ENCODE assay signal across 14 cellular contexts in the genomic region with DNA sequence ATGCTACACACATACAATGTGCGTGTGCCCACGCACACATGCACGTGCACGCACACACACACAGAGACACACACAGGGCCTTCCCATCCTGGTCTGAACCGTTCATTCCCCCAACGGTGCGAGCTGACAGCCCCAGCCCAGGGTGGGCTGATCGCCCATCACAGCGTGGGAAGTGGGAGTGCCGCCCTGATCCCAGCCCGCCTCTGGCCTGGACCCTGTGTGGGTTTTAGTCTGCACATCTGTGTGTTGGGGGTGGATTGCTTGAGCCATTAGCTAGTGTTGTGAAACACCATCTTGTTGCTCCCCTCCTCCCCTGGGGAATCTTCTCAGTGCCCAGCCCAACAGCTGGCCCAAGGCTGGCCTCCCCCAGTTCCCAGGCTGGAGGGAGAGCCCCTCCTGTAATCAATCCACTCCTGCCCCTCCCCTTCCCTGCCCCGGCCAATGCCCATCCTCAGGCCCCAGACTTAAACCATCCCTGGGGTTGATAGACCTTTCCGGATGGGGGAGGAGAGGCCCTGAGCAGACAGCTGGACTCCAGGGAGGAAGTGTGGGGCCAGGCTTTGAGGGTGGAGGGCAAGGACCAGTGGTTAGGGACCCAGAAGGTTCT. TPM values are rescaled to one million over a fixed set of nuclear protein-coding genes. Genes with fewer than 3 reads are reported as not detected.
A peak's percentile ranks its signal among the peaks of the same experiment; 100 is the strongest.
DNase-seq lines count a peak whose midpoint lies in the region; ATAC-seq and TF ChIP-seq lines count a peak whose summit lies in the region.
"Had no signal": no experiment of that assay in that cellular context is flagged by ENCODE, and none has a peak within 500 bp of the region (broad histone marks: within the 10 kb centered on the region; RNA-seq: fewer than 3 reads in every experiment).

No MANE protein-coding gene starts in this region.

- TF ChIP-seq CTCF in WERI-Rb-1 (IDR thresholded peaks at IDR 0.05; ENCODE audit: low read depth, low read length): no peak
- TF ChIP-seq CTCF in smooth muscle cell (IDR thresholded peaks at IDR 0.05; ENCODE audit: borderline replicate concordance, insufficient read depth, poor library complexity, severe bottlenecking): no peak
- no peak for TF ChIP-seq CTCF in type B pancreatic cell (conservative IDR thresholded peaks at IDR 0.05)

- no peaks in the 10 kb centered on the region for H3K9me3 Mint-ChIP-seq in naive thymus-derived CD4-positive, alpha-beta T cell
- no peaks in the 10 kb centered on the region for H3K9me3 Mint-ChIP-seq in type B pancreatic cell
- H3K9me3 Mint-ChIP-seq: T-helper 1 cell treated with Interleukin-12 subunit alpha and Interleukin-12 subunit beta and Interleukin-4 antibody, amounts not matched to agents 30 μg/mL and 1 μg/mL, for 36 hours had no signal

- no peaks in the 10 kb centered on the region for H3K36me3 ChIP-seq in WERI-Rb-1
- H3K36me3 ChIP-seq in smooth muscle cell (ENCODE audit: low read depth): no peaks in the 10 kb centered on the region
- H3K36me3 ChIP-seq in naive thymus-derived CD4-positive, alpha-beta T cell (ENCODE audit: control insufficient read depth in 2 of 3, insufficient read depth in 3 of 3, low read length in 3 of 3): no peaks in the 10 kb centered on the region
- H3K36me3 ChIP-seq: adrenal gland, stomach had no signal

- H3K9me3 ChIP-seq in WERI-Rb-1 (ENCODE audit: severe bottlenecking) (no peaks in the 10 kb centered on the region), right cardiac atrium (ENCODE audit: control insufficient read depth, low read length) (no peaks in the 10 kb centered on the region), smooth muscle cell (replicated peaks; ENCODE audit: low read depth) (no peaks in the 10 kb centered on the region)
- H3K9me3 ChIP-seq in naive thymus-derived CD4-positive, alpha-beta T cell (ENCODE audit: control insufficient read depth in 2 of 3, low read length in 3 of 3): no peaks in the 10 kb centered on the region
- H3K9me3 ChIP-seq: adrenal gland, stomach had no signal

- no peak overlapping the region for H3K9ac ChIP-seq in smooth muscle cell (ENCODE audit: low read depth)

- H3K79me2 ChIP-seq in smooth muscle cell (ENCODE audit: low read depth): no peaks in the 10 kb centered on the region

- H3K4me3 Mint-ChIP-seq in naive thymus-derived CD4-positive, alpha-beta T cell: no peak overlapping the region
- H3K4me3 Mint-ChIP-seq in type B pancreatic cell: no peak overlapping the region
- H3K4me3 Mint-ChIP-seq: T-helper 1 cell treated with Interleukin-12 subunit alpha and Interleukin-12 subunit beta and Interleukin-4 antibody, amounts not matched to agents 30 μg/mL and 1 μg/mL, for 36 hours had no signal

- H3K27ac ChIP-seq in WERI-Rb-1 (no peak overlapping the region; the same call in 1 of the 2 replicates), right cardiac atrium (ENCODE audit: low read length) (no peak overlapping the region), smooth muscle cell (ENCODE audit: low read depth) (no peak overlapping the region)
- H3K27ac ChIP-seq in naive thymus-derived CD4-positive, alpha-beta T cell (ENCODE audit: low read depth, low read length): no peak overlapping the region
- H3K27ac ChIP-seq: adrenal gland, stomach had no signal

- peaks cover 0 to 6% (median 0%) of the 10 kb centered on the region in 5 donors for H3K27me3 Mint-ChIP-seq in naive thymus-derived CD4-positive, alpha-beta T cell
- no peaks in the 10 kb centered on the region for H3K27me3 Mint-ChIP-seq in type B pancreatic cell

- DNase-seq in NOMO-1 (lab: John Stamatoyannopoulos, UW; ENCODE audit: unreplicated experiment in 2 of 2) (peak; percentile 42 to 46), NOMO-1 treated with dmso at 0.1 percent for 144 hours (lab: John Stamatoyannopoulos, UW; ENCODE audit: unreplicated experiment) (no peak), WERI-Rb-1 (peak; percentile 16), right cardiac atrium (peak; percentile 67 to 85 (median 78)), smooth muscle cell (lab: John Stamatoyannopoulos, UW; ENCODE audit: unreplicated experiment) (no peak), type B pancreatic cell (ENCODE audit: extremely low spot score, unreplicated experiment) (no peak), activated T-cell treated with anti-CD3 and anti-CD28 coated beads for 4 hours (no peak)
- DNase-seq in naive thymus-derived CD4-positive, alpha-beta T cell: no peak
- DNase-seq: DND-41; effector CD8-positive, alpha-beta T cell; NK-92 treated with Interleukin-12 subunit alpha and Interleukin-12 subunit beta, amount 100 ng/mL, for 24 hours; stomach had no signal

- no peak overlapping the region for H3K4me3 ChIP-seq in WERI-Rb-1 (ENCODE audit: low read depth, low read length)
- no peak overlapping the region for H3K4me3 ChIP-seq in right cardiac atrium (ENCODE audit: low read length)
- H3K4me3 ChIP-seq in smooth muscle cell: no peak overlapping the region
- H3K4me3 ChIP-seq in naive thymus-derived CD4-positive, alpha-beta T cell (ENCODE audit: low read length): no peak overlapping the region
- H3K4me3 ChIP-seq: adrenal gland, stomach had no signal

- H3K4me1 Mint-ChIP-seq in naive thymus-derived CD4-positive, alpha-beta T cell: peaks cover 0 to 5% (median 0%) of the 10 kb centered on the region in 7 donors
- H3K4me1 Mint-ChIP-seq in type B pancreatic cell (ENCODE audit: unreplicated experiment): peaks cover 22% of the 10 kb centered on the region

- no peaks in the 10 kb centered on the region for H3K36me3 Mint-ChIP-seq in naive thymus-derived CD4-positive, alpha-beta T cell
- H3K36me3 Mint-ChIP-seq in type B pancreatic cell: no peaks in the 10 kb centered on the region

- intact Hi-C loops in right cardiac atrium (cut with DNase I): no loop called here
- intact Hi-C loops in naive thymus-derived CD4-positive, alpha-beta T cell (cut with micrococcal nuclease): no loop called here

- no peaks in the 10 kb centered on the region for H3K27me3 ChIP-seq in WERI-Rb-1 (ENCODE audit: insufficient read depth, low read depth, severe bottlenecking)
- no peaks in the 10 kb centered on the region for H3K27me3 ChIP-seq in right cardiac atrium (ENCODE audit: control insufficient read depth, insufficient read depth)
- H3K27me3 ChIP-seq in smooth muscle cell (ENCODE audit: low read depth): no peaks in the 10 kb centered on the region
- no peaks in the 10 kb centered on the region for H3K27me3 ChIP-seq in naive thymus-derived CD4-positive, alpha-beta T cell (ENCODE audit: control insufficient read depth in 2 of 2, insufficient read depth in 2 of 2, low read length in 2 of 2)
- H3K27me3 ChIP-seq: adrenal gland, stomach had no signal

- POLR2A ChIA-PET in naive thymus-derived CD4-positive, alpha-beta T cell (lab: Charles Lee): no interaction called here

- H4K20me1 ChIP-seq in smooth muscle cell (ENCODE audit: low read depth): no peaks in the 10 kb centered on the region

- H3K4me2 ChIP-seq in smooth muscle cell: no peak overlapping the region

- WGBS in right cardiac atrium: 75% methylated on average over 13 of the region's 13 CpGs
- WGBS in smooth muscle cell (ENCODE audit: low lambda C conversion rate): 70% methylated on average over 13 of the region's 13 CpGs

- CTCF ChIA-PET in naive thymus-derived CD4-positive, alpha-beta T cell (lab: Charles Lee): no interaction called here

- ATAC-seq in right cardiac atrium: peak; percentile 47 to 48
- ATAC-seq in naive thymus-derived CD4-positive, alpha-beta T cell: no peak

- H3F3A ChIP-seq in smooth muscle cell (ENCODE audit: low read depth): no peaks in the 10 kb centered on the region

- H3K4me1 ChIP-seq in right cardiac atrium (ENCODE audit: control insufficient read depth, insufficient read depth, low read length) (peaks cover 20% of the 10 kb centered on the region), smooth muscle cell (ENCODE audit: low read depth) (peaks cover 14% of the 10 kb centered on the region)
- H3K4me1 ChIP-seq in naive thymus-derived CD4-positive, alpha-beta T cell (ENCODE audit: control insufficient read depth in 2 of 2, insufficient read depth in 2 of 2, low read length in 2 of 2): no peaks in the 10 kb centered on the region

- no peak overlapping the region for H3K27ac Mint-ChIP-seq in naive thymus-derived CD4-positive, alpha-beta T cell
- no peak overlapping the region for H3K27ac Mint-ChIP-seq in type B pancreatic cell
- H3K27ac Mint-ChIP-seq: T-helper 1 cell treated with Interleukin-12 subunit alpha and Interleukin-12 subunit beta and Interleukin-4 antibody, amounts not matched to agents 30 μg/mL and 1 μg/mL, for 36 hours had no signal

- H2AFZ ChIP-seq in smooth muscle cell (ENCODE audit: low read depth): peak overlapping the region; percentile 52

RNA-seq across cellular contexts. Expression of gene SEMA3G, which starts 8.3 kb away (rescaled TPM):
- 10 to 100 TPM in 1 of 4 donors, 1 to 10 TPM in 3; 4.7 to 13.1 (median 8.3) TPM for total RNA-seq in right cardiac atrium
- 11.2 TPM for polyA plus RNA-seq in right cardiac atrium
- 0.09 and 0.31 TPM in 2 replicates for total RNA-seq in smooth muscle cell
- 0.09 TPM in 1 of 2 replicates, not detected in the other for polyA plus RNA-seq in smooth muscle cell
- total RNA-seq in naive thymus-derived CD4-positive, alpha-beta T cell: under 1 TPM in 2 of 5 experiments, not detected in 3; 0.10 to 0.24 TPM
- polyA plus RNA-seq in naive thymus-derived CD4-positive, alpha-beta T cell: not detected
- total RNA-seq in type B pancreatic cell (ENCODE audit: low replicate concordance): 0.45 and 0.77 TPM in 2 replicates

RNA-seq across cellular contexts. Expression of gene TNNC1, which starts 17.2 kb away (rescaled TPM):
- total RNA-seq in right cardiac atrium (1,000 to 10,000 TPM; 2,349 to 3,477 (median 2,851) TPM), smooth muscle cell (4.2 and 5.9 TPM in 2 replicates), type B pancreatic cell (ENCODE audit: low replicate concordance) (6.6 and 16.6 TPM in 2 replicates)
- polyA plus RNA-seq in right cardiac atrium (6,305 TPM), smooth muscle cell (5.1 and 7.8 TPM in 2 replicates)
- 1 to 10 TPM; 2.2 to 8.4 (median 6.5) TPM for total RNA-seq in naive thymus-derived CD4-positive, alpha-beta T cell
- polyA plus RNA-seq in naive thymus-derived CD4-positive, alpha-beta T cell: 1 to 10 TPM in 1 of 2 donors, under 1 TPM in 1; 0.73 to 1.5 TPM

RNA-seq across cellular contexts. Expression of gene NISCH, which starts 18.8 kb away (rescaled TPM):
- total RNA-seq in right cardiac atrium (10 to 100 TPM; 48.6 to 59.2 (median 53.0) TPM), smooth muscle cell (55.2 and 56.1 TPM in 2 replicates), type B pancreatic cell (ENCODE audit: low replicate concordance) (105 and 149 TPM in 2 replicates)
- polyA plus RNA-seq in right cardiac atrium (31.2 TPM), smooth muscle cell (46.7 and 47.3 TPM in 2 replicates)
- total RNA-seq in naive thymus-derived CD4-positive, alpha-beta T cell: 100 to 1,000 TPM in 4 of 5 experiments, 10 to 100 TPM in 1; 86.8 to 210 (median 162) TPM
- 10 to 100 TPM; 21.4 to 35.0 TPM for polyA plus RNA-seq in naive thymus-derived CD4-positive, alpha-beta T cell

RNA-seq across cellular contexts. Expression of gene PHF7, which starts 26.1 kb away (rescaled TPM):
- total RNA-seq in right cardiac atrium (10 to 100 TPM; 15.9 to 28.5 (median 18.3) TPM), smooth muscle cell (0.90 and 7.1 TPM in 2 replicates), type B pancreatic cell (ENCODE audit: low replicate concordance) (3.9 and 8.2 TPM in 2 replicates)
- polyA plus RNA-seq in right cardiac atrium (10.9 TPM), smooth muscle cell (3.6 and 5.2 TPM in 2 replicates)
- 10 to 100 TPM; 13.7 to 18.7 (median 15.5) TPM for total RNA-seq in naive thymus-derived CD4-positive, alpha-beta T cell
- polyA plus RNA-seq in naive thymus-derived CD4-positive, alpha-beta T cell: 1 to 10 TPM; 7.6 to 8.9 TPM

RNA-seq across cellular contexts. Expression of gene BAP1, which starts 26.8 kb away (rescaled TPM):
- 10 to 100 TPM; 48.4 to 59.1 (median 55.9) TPM for total RNA-seq in right cardiac atrium
- 43.0 TPM for polyA plus RNA-seq in right cardiac atrium
- total RNA-seq in smooth muscle cell: 39.2 and 40.0 TPM in 2 replicates
- 44.9 and 56.3 TPM in 2 replicates for polyA plus RNA-seq in smooth muscle cell
- total RNA-seq in naive thymus-derived CD4-positive, alpha-beta T cell: 100 to 1,000 TPM in 2 of 5 experiments, 10 to 100 TPM in 3; 86.7 to 116 (median 92.5) TPM
- polyA plus RNA-seq in naive thymus-derived CD4-positive, alpha-beta T cell: 10 to 100 TPM; 13.6 to 26.6 TPM
- total RNA-seq in type B pancreatic cell (ENCODE audit: low replicate concordance): 80.9 and 106 TPM in 2 replicates

Comparison
In these comparisons a context has a peak if more than half of its experiments do, and no peak if none do; other contexts are left out.
1. DNase-seq: peak in NOMO-1 (2 of 2), WERI-Rb-1 (single experiment) and right cardiac atrium (3 of 3); none in NOMO-1 treated with dmso at 0.1 percent for 144 hours (single experiment), smooth muscle cell (single experiment), naive thymus-derived CD4-positive, alpha-beta T cell (0 of 9), type B pancreatic cell (single experiment) and activated T-cell treated with anti-CD3 and anti-CD28 coated beads for 4 hours (single experiment).
2. RNA of gene TNNC1, which starts 17.2 kb away (total RNA-seq): 2,349 to 3,477 TPM in right cardiac atrium; 6.6 to 16.6 TPM in type B pancreatic cell, 2.2 to 8.4 TPM in naive thymus-derived CD4-positive, alpha-beta T cell and 4.2 to 5.9 TPM in smooth muscle cell; every median in the first group is over 100 times any median in the second.